29 cellular contexts compared by ENCODE assay signal in the genomic region with DNA sequence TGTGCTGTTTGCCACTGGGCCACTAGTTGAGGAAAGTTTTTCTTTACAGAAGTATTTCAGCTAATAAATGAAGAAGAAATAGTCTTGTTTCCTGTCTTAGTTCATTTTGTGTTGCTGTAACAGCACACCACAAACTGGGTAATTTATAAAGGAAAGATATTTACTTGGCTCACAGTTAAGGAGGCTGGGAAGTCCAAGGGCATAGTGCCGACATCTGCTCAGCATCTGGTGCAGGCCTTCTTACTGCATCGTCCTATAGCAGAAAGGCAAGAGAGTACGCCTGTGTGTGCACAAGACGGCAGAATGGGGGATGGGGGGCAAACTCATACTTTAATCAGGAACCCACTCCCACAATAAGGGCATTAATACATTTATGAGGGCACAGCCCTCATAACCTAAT.
DNase-seq lines count a peak whose midpoint lies in the region; ATAC-seq and TF ChIP-seq lines count a peak whose summit lies in the region.
"Had no signal": no experiment of that assay in that cellular context is flagged by ENCODE, and none has a peak within 500 bp of the region (broad histone marks: within the 10 kb centered on the region; RNA-seq: fewer than 3 reads in every experiment).

No MANE protein-coding gene starts in this region.

- H3K36me3 ChIP-seq in IMR-90 (ENCODE audit: control insufficient read depth, insufficient read depth, low read length) (peaks cover 3% of the 10 kb centered on the region), left lung (no peaks in the 10 kb centered on the region)
- H3K36me3 ChIP-seq: esophagus squamous epithelium, MG63, neural progenitor cell, upper lobe of right lung had no signal

- BruUV-seq in IMR-90 (replicated peaks; lab: Mats Ljungman, UMichigan), result no TSS peak

- TF ChIP-seq CTCF in AG09319 (IDR thresholded peaks at IDR 0.05; ENCODE audit: low read depth, low read length) (no peak), IMR-90 (conservative IDR thresholded peaks at IDR 0.05; ENCODE audit: low read depth, low read length) (no peak), mesothelial cell of epicardium (IDR thresholded peaks at IDR 0.05; ENCODE audit: unreplicated experiment) (no peak), left lung (IDR thresholded peaks at IDR 0.05) (no peak)

- no peak overlapping the region for H2BK15ac ChIP-seq in IMR-90 (ENCODE audit: low read depth, low read length)

- H3K56ac ChIP-seq in IMR-90 (ENCODE audit: extremely low read depth, insufficient read depth, low read length), result no peak overlapping the region

- H3K14ac ChIP-seq in IMR-90 (replicated peaks; ENCODE audit: low read depth, low read length), result no peak overlapping the region

- peaks cover 38% of the 10 kb centered on the region for H4K20me1 ChIP-seq in IMR-90 (ENCODE audit: insufficient read depth, low read length)

- H2AFZ ChIP-seq in IMR-90 (replicated peaks; ENCODE audit: low read length, poor library complexity), result no peak overlapping the region
- H2AFZ ChIP-seq: GM23338, neural progenitor cell, parathyroid adenoma had no signal

- H2BK120ac ChIP-seq in IMR-90 (ENCODE audit: low read depth, low read length), result no peak overlapping the region

- TF ChIP-seq RAD21 in IMR-90 (IDR thresholded peaks at IDR 0.05; ENCODE audit: low read length), result no peak

- H2BK20ac ChIP-seq in IMR-90 (ENCODE audit: low read depth, low read length), result no peak overlapping the region

- no peak overlapping the region for H2AK9ac ChIP-seq in IMR-90 (replicated peaks; ENCODE audit: low read depth, low read length, poor library complexity)

- no peaks in the 10 kb centered on the region for H3K9me3 Mint-ChIP-seq in mesothelial cell of epicardium
- H3K9me3 Mint-ChIP-seq: activated naive CD8-positive, alpha-beta T cell treated with anti-CD3 and anti-CD28 coated beads, Interleukin-2, amount 50 U/mL, for 24 hours; central memory CD8-positive, alpha-beta T cell; dendritic cell treated with granulocyte-macrophage colony-stimulating factor and Interleukin-4, amounts not matched to agents 40 ng/mL and 50 ng/mL, for 4 days; GM23338 had no signal

- H4K8ac ChIP-seq in IMR-90 (ENCODE audit: low read depth in 2 of 2, low read length in 2 of 2), result no peak overlapping the region

- dilution Hi-C loops in IMR-90 (cut with HindIII; ENCODE audit: low sequenced_read_pairs, unreplicated experiment), result no loop called here

- no peak overlapping the region for H2BK5ac ChIP-seq in IMR-90 (ENCODE audit: low read depth, low read length, poor library complexity, severe bottlenecking)

- H3K23ac ChIP-seq in IMR-90 (ENCODE audit: low read depth, low read length), result no peak overlapping the region

- H3K4me3 Mint-ChIP-seq in mesothelial cell of epicardium, result no peak overlapping the region
- H3K4me3 Mint-ChIP-seq: activated CD4-positive, alpha-beta T cell treated with anti-CD3 and anti-CD28 coated beads for 36 hours; activated naive CD8-positive, alpha-beta T cell treated with anti-CD3 and anti-CD28 coated beads, Interleukin-2, amount 50 U/mL, for 24 hours; central memory CD8-positive, alpha-beta T cell; dendritic cell treated with granulocyte-macrophage colony-stimulating factor and Interleukin-4, amounts not matched to agents 40 ng/mL and 50 ng/mL, for 4 days; GM23338; neural progenitor cell had no signal

- no peaks in the 10 kb centered on the region for H3K27me3 Mint-ChIP-seq in mesothelial cell of epicardium (ENCODE audit: low read depth)

- H3K27ac ChIP-seq in IMR-90 (ENCODE audit: insufficient read depth, low read length) (no peak overlapping the region), left lung (no peak overlapping the region)
- H3K27ac ChIP-seq: C4-2B, neural progenitor cell, parathyroid adenoma, upper lobe of right lung had no signal

- H3K9me1 ChIP-seq in IMR-90 (ENCODE audit: insufficient read depth, low read length), result peaks cover 10% of the 10 kb centered on the region

- H3K4ac ChIP-seq in IMR-90 (ENCODE audit: low read depth, low read length), result no peak overlapping the region

- H3K27me3 ChIP-seq in IMR-90 (ENCODE audit: control insufficient read depth, insufficient read depth, low read length) (no peaks in the 10 kb centered on the region), left lung (no peaks in the 10 kb centered on the region)
- H3K27me3 ChIP-seq: esophagus squamous epithelium, MG63, upper lobe of right lung had no signal

- H3K79me1 ChIP-seq in IMR-90 (ENCODE audit: low read depth in 1 of 2, low read length in 2 of 2), result peaks cover 24 to 45% of the 10 kb centered on the region in 2 experiments

- CTCF ChIA-PET in IMR-90 (lab: Yijun Ruan, JAX), result interaction anchor here (1.0 kb wide), 1 partner anchor 64 kb away, joined by 3 read pairs; no protein-coding TSS in a partner anchor

- no peak overlapping the region for H2AK5ac ChIP-seq in IMR-90 (ENCODE audit: low read depth, low read length)

- no peak overlapping the region for H3K18ac ChIP-seq in IMR-90 (ENCODE audit: low read depth, low read length)

- no peak for ATAC-seq in IMR-90 (ENCODE audit: low read depth)
- no peak for ATAC-seq in left lung
- no peak for ATAC-seq in HG03378 (IDR thresholded peaks at IDR 0.05; ENCODE audit: unreplicated experiment)
- ATAC-seq: activated CD4-positive, alpha-beta T cell treated with anti-CD3 and anti-CD28 coated beads for 36 hours; activated naive CD8-positive, alpha-beta T cell treated with anti-CD3 and anti-CD28 coated beads, Interleukin-2, amount 50 U/mL, for 24 hours; upper lobe of right lung had no signal

- intact Hi-C loops in IMR-90 (cut with micrococcal nuclease), result no loop called here
- intact Hi-C loops in left lung (cut with DNase I), result no loop called here

- no peak overlapping the region for H4K5ac ChIP-seq in IMR-90 (ENCODE audit: low read depth, low read length)

- H3K4me3 ChIP-seq in IMR-90 (ENCODE audit: insufficient read depth, low read depth, low read length) (no peak overlapping the region), left lung (no peak overlapping the region)
- H3K4me3 ChIP-seq: esophagus squamous epithelium, GM23338, MG63, neural progenitor cell, upper lobe of right lung had no signal

- peaks cover 5% of the 10 kb centered on the region for H3K36me3 Mint-ChIP-seq in mesothelial cell of epicardium

- H4K91ac ChIP-seq in IMR-90 (ENCODE audit: insufficient read depth, low read depth, low read length), result no peak overlapping the region

- TF ChIP-seq POLR2A in IMR-90 (IDR thresholded peaks at IDR 0.05; ENCODE audit: low read depth, low read length), result no peak

- DNase-seq in AG09319 (ENCODE audit: extremely low read depth, low read depth) (peak; percentile 52), IMR-90 (peak; percentile 24), fibroblast of the conjunctiva (ENCODE audit: low read depth) (peak; percentile 78), mesothelial cell of epicardium (ENCODE audit: low spot score in 2 of 2, unreplicated experiment in 2 of 2) (no peak), left lung (no peak), LoVo (ENCODE audit: low spot score) (no peak)
- DNase-seq in activated effector memory CD4-positive, alpha-beta T cell treated with anti-CD3 and anti-CD28 coated beads, Interleukin-2, amount 50 U/mL, for 16 hours, result no peak
- DNase-seq: activated CD4-positive, alpha-beta T cell treated with anti-CD3 and anti-CD28 coated beads for 36 hours; activated CD8-positive, alpha-beta memory T cell treated with anti-CD3 and anti-CD28 coated beads for 24 hours; activated gamma-delta T cell treated with Interleukin-2 at 50 U/mL for 16 hours; activated naive CD8-positive, alpha-beta T cell treated with anti-CD3 and anti-CD28 coated beads, Interleukin-2, amount 50 U/mL, for 24 hours; activated T-cell treated with anti-CD3 and anti-CD28 coated beads, Interleukin-2, amount 50 U/mL, for 1 hour; Calu3; esophagus squamous epithelium; head of caudate nucleus; KBM-7; kidney; MG63; NCI-H2081; NCI-H345; NCI-H774; upper lobe of right lung had no signal

- peak overlapping the region; percentile 23 for H3K27ac Mint-ChIP-seq in mesothelial cell of epicardium
- H3K27ac Mint-ChIP-seq: activated CD4-positive, alpha-beta T cell treated with anti-CD3 and anti-CD28 coated beads for 36 hours; activated naive CD8-positive, alpha-beta T cell treated with anti-CD3 and anti-CD28 coated beads, Interleukin-2, amount 50 U/mL, for 24 hours; dendritic cell treated with granulocyte-macrophage colony-stimulating factor and Interleukin-4, amounts not matched to agents 40 ng/mL and 50 ng/mL, for 4 days; GM23338; neural progenitor cell had no signal

- no peak overlapping the region for H3K9ac ChIP-seq in IMR-90 (ENCODE audit: low read depth, low read length)
- H3K9ac ChIP-seq: neural progenitor cell, parathyroid adenoma had no signal

- POLR2A ChIA-PET in IMR-90 (lab: Charles Lee; ENCODE audit: unreplicated experiment), result no interaction called here

- H3K4me1 ChIP-seq in IMR-90 (ENCODE audit: control insufficient read depth, insufficient read depth, low read length) (peaks cover 9% of the 10 kb centered on the region), left lung (peaks cover 0 to 1% of the 10 kb centered on the region in 2 donors)
- H3K4me1 ChIP-seq: parathyroid adenoma, upper lobe of right lung had no signal

- peaks cover 11% of the 10 kb centered on the region for H3K4me1 Mint-ChIP-seq in mesothelial cell of epicardium
- H3K4me1 Mint-ChIP-seq: activated CD4-positive, alpha-beta T cell treated with anti-CD3 and anti-CD28 coated beads for 36 hours; activated naive CD8-positive, alpha-beta T cell treated with anti-CD3 and anti-CD28 coated beads, Interleukin-2, amount 50 U/mL, for 24 hours; central memory CD8-positive, alpha-beta T cell had no signal

- H3K9me3 ChIP-seq in IMR-90 (ENCODE audit: control insufficient read depth, insufficient read depth, low read length), result no peaks in the 10 kb centered on the region
- no peaks in the 10 kb centered on the region for H3K9me3 ChIP-seq in left lung
- H3K9me3 ChIP-seq: esophagus squamous epithelium, MG63, upper lobe of right lung had no signal

- in situ Hi-C loops in IMR-90 (cut with MboI; ENCODE audit: low sequenced_read_pairs), result no loop called here

- H3K4me2 ChIP-seq in IMR-90 (ENCODE audit: low read depth, low read length), result no peak overlapping the region
- H3K4me2 ChIP-seq: GM23338, neural progenitor cell had no signal

- WGBS in IMR-90 (ENCODE audit: extremely low coverage in 2 of 2, insufficient read length in 1 of 2), 2 experiments, result no CpG with 5 or more reads among the region's 4 CpGs

TF ChIP-seq in IMR-90, 13 proteins besides CTCF, POLR2A, EP300 and RAD21:
- no peak for TF ChIP-seq USF2 (IDR thresholded peaks at IDR 0.05; ENCODE audit: low read depth, low read length)
- no peak for TF ChIP-seq NFE2L2 (IDR thresholded peaks at IDR 0.05; ENCODE audit: low read depth, low read length)
- TF ChIP-seq BHLHE40 (IDR thresholded peaks at IDR 0.05; ENCODE audit: low read depth, low read length), result no peak
- no peak for TF ChIP-seq CHD1 (IDR thresholded peaks at IDR 0.05; ENCODE audit: low read depth, low read length)
- no peak for TF ChIP-seq FOS (IDR thresholded peaks at IDR 0.05; ENCODE audit: low read depth, low read length)

Comparison
In these comparisons a context has a peak if more than half of its experiments do, and no peak if none do; other contexts are left out.
1. DNase-seq: peak in AG09319 (single experiment), IMR-90 (single experiment) and fibroblast of the conjunctiva (single experiment); none in mesothelial cell of epicardium (0 of 2), left lung (0 of 2), LoVo (single experiment) and activated effector memory CD4-positive, alpha-beta T cell treated with anti-CD3 and anti-CD28 coated beads, Interleukin-2, amount 50 U/mL, for 16 hours (single experiment).